Comparison of ENCODE assay signal across 9 cellular contexts in genomic region chr7:117731455-117731854, GRCh38.
DNase-seq lines count a peak whose midpoint lies in the region; ATAC-seq and TF ChIP-seq lines count a peak whose summit lies in the region.
"Had no signal": no experiment of that assay in that cellular context is flagged by ENCODE, and none has a peak within 500 bp of the region (broad histone marks: within the 10 kb centered on the region; RNA-seq: fewer than 3 reads in every experiment).

No MANE protein-coding gene starts in this region.

- DNase-seq in right cardiac atrium (peak in 2 of 3 donors; percentile 20 to 60), NCI-H1092 (lab: John Stamatoyannopoulos, UW) (no peak), glutamatergic neuron (no peak), NCI-H2227 (lab: John Stamatoyannopoulos, UW; ENCODE audit: unreplicated experiment) (no peak)
- no peak for DNase-seq in CD8-positive, alpha-beta T cell
- DNase-seq: cerebellar nuclear complex had no signal

- peaks cover 21% of the 10 kb centered on the region for H3K27me3 Mint-ChIP-seq in CD8-positive, alpha-beta T cell (ENCODE audit: low read depth)
- H3K27me3 Mint-ChIP-seq in glutamatergic neuron (ENCODE audit: unreplicated experiment): no peaks in the 10 kb centered on the region

- WGBS in right cardiac atrium: 22% methylated on average over 6 of the region's 6 CpGs

- H3K4me1 ChIP-seq in right cardiac atrium (ENCODE audit: control insufficient read depth, insufficient read depth, low read length): peaks cover 3% of the 10 kb centered on the region
- no peaks in the 10 kb centered on the region for H3K4me1 ChIP-seq in CD8-positive, alpha-beta T cell (ENCODE audit: insufficient read depth, low read length)

- H3K27me3 ChIP-seq in right cardiac atrium (ENCODE audit: control insufficient read depth, insufficient read depth): no peaks in the 10 kb centered on the region
- no peaks in the 10 kb centered on the region for H3K27me3 ChIP-seq in CD8-positive, alpha-beta T cell (ENCODE audit: insufficient read depth, low read length)

- no peaks in the 10 kb centered on the region for H3K36me3 ChIP-seq in CD8-positive, alpha-beta T cell (ENCODE audit: insufficient read depth, low read length)

- intact Hi-C loops in right cardiac atrium (cut with DNase I): no loop called here
- intact Hi-C loops in CD8-positive, alpha-beta T cell (cut with DNase I, micrococcal nuclease): no loop called here

- POLR2A ChIA-PET in CD8-positive, alpha-beta T cell (lab: Charles Lee): no interaction called here

- TF ChIP-seq CTCF in CD8-positive, alpha-beta T cell (IDR thresholded peaks at IDR 0.05): no peak
- TF ChIP-seq CTCF in glutamatergic neuron (IDR thresholded peaks at IDR 0.05; ENCODE audit: partially characterized antibody, unreplicated experiment): no peak

- H3K27ac ChIP-seq in right cardiac atrium (ENCODE audit: low read length): peak overlapping the region; percentile 13
- H3K27ac ChIP-seq in CD8-positive, alpha-beta T cell (ENCODE audit: low read depth, low read length): no peak overlapping the region

- H3K4me3 Mint-ChIP-seq in CD8-positive, alpha-beta T cell: no peak overlapping the region
- no peak overlapping the region for H3K4me3 Mint-ChIP-seq in glutamatergic neuron (ENCODE audit: unreplicated experiment)

- no peaks in the 10 kb centered on the region for H3K4me1 Mint-ChIP-seq in CD8-positive, alpha-beta T cell (ENCODE audit: low read depth)
- peaks cover 12% of the 10 kb centered on the region for H3K4me1 Mint-ChIP-seq in glutamatergic neuron (ENCODE audit: low read depth, unreplicated experiment)

- CTCF ChIA-PET in CD8-positive, alpha-beta T cell (lab: Charles Lee): no interaction called here

- peak; percentile 88 for ATAC-seq in GM18508 (IDR thresholded peaks at IDR 0.05; ENCODE audit: insufficient read depth, unreplicated experiment)
- peak; percentile 85 for ATAC-seq in GM21390 (IDR thresholded peaks at IDR 0.05; ENCODE audit: unreplicated experiment)
- ATAC-seq in HG03442 (IDR thresholded peaks at IDR 0.05; ENCODE audit: unreplicated experiment): peak; percentile 95
- ATAC-seq in right cardiac atrium: peak; percentile 89 to 94
- no peak for ATAC-seq in CD8-positive, alpha-beta T cell

- no peak overlapping the region for H3K4me3 ChIP-seq in right cardiac atrium (ENCODE audit: low read length)
- no peak overlapping the region for H3K4me3 ChIP-seq in CD8-positive, alpha-beta T cell (ENCODE audit: low read depth, low read length)

- no peaks in the 10 kb centered on the region for H3K9me3 ChIP-seq in right cardiac atrium (ENCODE audit: control insufficient read depth, low read length)
- no peaks in the 10 kb centered on the region for H3K9me3 ChIP-seq in CD8-positive, alpha-beta T cell (ENCODE audit: low read length)

- H3K9me3 Mint-ChIP-seq in CD8-positive, alpha-beta T cell: no peaks in the 10 kb centered on the region
- H3K9me3 Mint-ChIP-seq in glutamatergic neuron (ENCODE audit: unreplicated experiment): no peaks in the 10 kb centered on the region

- H3K27ac Mint-ChIP-seq in CD8-positive, alpha-beta T cell: no peak overlapping the region
- H3K27ac Mint-ChIP-seq in glutamatergic neuron (ENCODE audit: unreplicated experiment): no peak overlapping the region

- no peaks in the 10 kb centered on the region for H3K36me3 Mint-ChIP-seq in CD8-positive, alpha-beta T cell
- no peaks in the 10 kb centered on the region for H3K36me3 Mint-ChIP-seq in glutamatergic neuron (ENCODE audit: unreplicated experiment)

Comparison
In these comparisons a context has a peak if more than half of its experiments do, and no peak if none do; other contexts are left out.
1. DNase-seq: peak in right cardiac atrium (2 of 3); none in CD8-positive, alpha-beta T cell (0 of 7), NCI-H1092 (single experiment), glutamatergic neuron (single experiment) and NCI-H2227 (single experiment).